ENCODE assay signal across 12 cellular contexts in the genomic region with DNA sequence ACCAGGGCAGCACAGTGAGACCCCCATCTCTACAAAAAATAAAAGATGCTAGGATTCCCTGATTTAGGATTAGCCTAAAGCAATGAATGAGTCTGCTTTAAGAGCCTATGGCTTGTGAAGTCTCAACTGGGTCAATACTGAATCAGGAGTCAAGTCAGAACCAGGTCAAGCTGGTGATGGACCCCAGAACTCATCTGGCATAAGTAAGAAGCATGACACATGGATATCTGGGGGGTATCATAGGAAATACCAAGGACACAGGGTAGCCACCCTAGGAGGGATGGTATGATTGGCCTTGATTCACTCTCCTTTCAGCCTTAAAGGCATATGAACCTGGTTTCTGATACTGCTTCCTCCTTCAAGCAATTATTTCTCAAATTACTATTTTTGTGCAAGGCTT.
"Had no signal": no experiment of that assay in that cellular context is flagged by ENCODE, and none has a peak within 500 bp of the region (broad histone marks: within the 10 kb centered on the region; RNA-seq: fewer than 3 reads in every experiment).

No MANE protein-coding gene starts in this region.

- H3K27ac Mint-ChIP-seq: neural progenitor cell had no signal

- H3K36me3 ChIP-seq: neural progenitor cell, thyroid gland had no signal

- H3K4me1 ChIP-seq: neural progenitor cell, thyroid gland had no signal

- H2AFZ ChIP-seq: neural progenitor cell had no signal

- H3K4me3 Mint-ChIP-seq: neural progenitor cell had no signal

- H3K4me1 Mint-ChIP-seq: neural progenitor cell had no signal

- H3K27me3 ChIP-seq: neural progenitor cell, thyroid gland had no signal

- H3K4me3 ChIP-seq: neural progenitor cell, thyroid gland had no signal

- H3K9ac ChIP-seq: neural progenitor cell had no signal

- H3K4me2 ChIP-seq: neural progenitor cell had no signal

- H3K9me3 ChIP-seq: thyroid gland had no signal

- ATAC-seq: left ventricle myocardium superior had no signal

- H3K27ac ChIP-seq: neural progenitor cell, thyroid gland had no signal

- H3K9me3 Mint-ChIP-seq: neural progenitor cell had no signal

- DNase-seq: activated gamma-delta T cell; central memory CD4-positive, alpha-beta T cell; cortex of kidney; effector memory CD4-positive, alpha-beta T cell; hippocampal formation; left ventricle myocardium superior; mesenchymal stem cell; posterior cingulate gyrus; stimulated activated CD4-positive, alpha-beta T cell treated with anti-CD3 and anti-CD28 coated beads, Interleukin-15, amount 100 ng/mL, for 24 hours; stimulated activated CD4-positive, alpha-beta T cell treated with anti-CD3 and anti-CD28 coated beads, Interleukin-4, amount 100 ng/mL, for 24 hours; thyroid gland had no signal
